ENCODE assay signal across 1 cellular context in genomic region chr3:152976232-152976631, GRCh38.
TF ChIP-seq lines count a peak whose summit lies in the region.

No MANE protein-coding gene starts in this region.

TF ChIP-seq in K562, 482 proteins besides CTCF, POLR2A, EP300 and RAD21 (continued from another document):
- peak; percentile 81 for TF ChIP-seq ZNF592 (IDR thresholded peaks at IDR 0.05)
- peak; percentile 86 for TF ChIP-seq SMARCC2 (IDR thresholded peaks at IDR 0.05; ENCODE audit: low read depth)
- 0 out of 4 replicates have a peak, but pooled peaks of 1 of the 2 experiments have one; percentile 54 for TF ChIP-seq HDAC1 (IDR thresholded peaks at IDR 0.05)
- peak; percentile 90 for TF ChIP-seq LEF1 (IDR thresholded peaks at IDR 0.05)
- no peak for TF ChIP-seq UBTF (IDR thresholded peaks at IDR 0.05; ENCODE audit: borderline replicate concordance in 1 of 2, low read depth in 2 of 2, low read length in 2 of 2)
- peak; percentile 67 for TF ChIP-seq ETV1 (tag; conservative IDR thresholded peaks at IDR 0.05; ENCODE audit: low read depth)
- TF ChIP-seq FOXK2 (conservative IDR thresholded peaks at IDR 0.05 in 1 of 2, IDR thresholded peaks at IDR 0.05 in 1 of 2; ENCODE audit: low read depth in 2 of 2) = no peak
- TF ChIP-seq MBD2 (IDR thresholded peaks at IDR 0.05; ENCODE audit: borderline replicate concordance, low read depth) = 0 out of 2 replicates have a peak, but pooled peaks have one; percentile 26
- no peak for TF ChIP-seq ETV6 (IDR thresholded peaks at IDR 0.05; ENCODE audit: borderline replicate concordance in 1 of 2, low read depth in 2 of 2, low read length in 1 of 2)
- TF ChIP-seq ETV6 (CRISPR knock-in tag; IDR thresholded peaks at IDR 0.05; ENCODE audit: borderline replicate concordance) = no peak
- TF ChIP-seq CBFA2T3 (IDR thresholded peaks at IDR 0.05) = peak; percentile 95
- peak; percentile 43; the same call in 1 of the 2 replicates for TF ChIP-seq JUND (IDR thresholded peaks at IDR 0.05; ENCODE audit: borderline replicate concordance, low read depth, low read length)
- peak; percentile 41; the same call in 2 of the 3 replicates for TF ChIP-seq JUND (tag; IDR thresholded peaks at IDR 0.05; ENCODE audit: borderline replicate concordance, low read depth, low read length)
- no peak for TF ChIP-seq MYNN (IDR thresholded peaks at IDR 0.05)
- TF ChIP-seq MYNN (CRISPR knock-in tag; IDR thresholded peaks at IDR 0.05) = no peak
- peak; percentile 66 for TF ChIP-seq POLR2AphosphoS5 (IDR thresholded peaks at IDR 0.05; ENCODE audit: control insufficient read depth, insufficient read depth, low read depth, low read length)
- TF ChIP-seq PREB (CRISPR knock-in tag; IDR thresholded peaks at IDR 0.05) = no peak
- TF ChIP-seq TAL1 (IDR thresholded peaks at IDR 0.05) = peak; percentile 92
- no peak for TF ChIP-seq SNIP1 (IDR thresholded peaks at IDR 0.05; ENCODE audit: low read depth)
- peak; percentile 72; the same call in 1 of the 2 replicates for TF ChIP-seq MAFK (IDR thresholded peaks at IDR 0.05; ENCODE audit: low read length)
- TF ChIP-seq BHLHE40 (IDR thresholded peaks at IDR 0.05; ENCODE audit: low read length) = peak; percentile 69; the same call in 1 of the 2 replicates
